In the genomic region with DNA sequence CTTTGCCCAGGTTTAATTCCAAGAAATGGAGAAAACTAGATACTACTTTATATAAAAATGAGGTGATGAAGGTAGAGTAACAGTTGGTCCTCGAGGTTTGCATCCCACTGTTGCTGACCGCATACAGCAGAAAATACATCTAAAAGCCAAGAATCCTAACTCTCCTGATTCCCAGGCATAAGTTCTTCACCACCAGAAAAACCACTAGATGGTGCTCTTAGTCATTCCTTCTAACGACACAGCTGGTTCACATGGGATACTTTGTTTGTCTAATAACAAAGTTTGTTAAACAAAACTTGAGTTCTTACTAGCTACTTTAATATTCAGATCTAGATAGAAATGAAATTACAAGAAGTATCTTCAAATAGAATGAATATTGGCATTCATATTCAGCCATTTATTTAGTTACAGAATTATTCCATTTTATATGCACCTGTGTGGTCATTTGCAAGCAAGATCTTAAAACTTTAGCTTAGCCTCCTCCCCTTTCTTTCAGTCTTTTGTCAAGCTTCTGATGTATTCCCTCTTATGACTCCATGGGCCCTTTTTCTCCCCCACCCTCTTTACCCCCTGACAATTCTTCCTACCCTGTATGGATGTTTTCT, we compare ENCODE assay signal across 8 cellular contexts. TPM values are rescaled to one million over a fixed set of nuclear protein-coding genes. Genes with fewer than 3 reads are reported as not detected.
DNase-seq lines count a peak whose midpoint lies in the region; ATAC-seq and TF ChIP-seq lines count a peak whose summit lies in the region.

No MANE protein-coding gene starts in this region.

- peak; percentile 35 for DNase-seq in GM12865 (ENCODE audit: low read depth)
- peak; percentile 25 for DNase-seq in NCI-H1092 treated with DMSO at 0.1 percent for 48 hours (lab: John Stamatoyannopoulos, UW)
- DNase-seq in MCF 10A (ENCODE audit: unreplicated experiment) = peak; percentile 67
- DNase-seq in medulla oblongata (ENCODE audit: extremely low spot score) = peak; percentile 41
- DNase-seq in ecto neural progenitor cell (ENCODE audit: low spot score) = no peak

- no peaks in the 10 kb centered on the region for H3K36me3 Mint-ChIP-seq in MCF 10A (ENCODE audit: insufficient read depth, unreplicated experiment)

- H3K4me1 Mint-ChIP-seq in MCF 10A (ENCODE audit: insufficient read depth, unreplicated experiment) = peaks cover 7% of the 10 kb centered on the region

- intact Hi-C loops in MCF 10A (cut with micrococcal nuclease) = loop anchor here (1.0 to 10.0 kb wide), 6 partner anchors 33 to 508 kb away; a partner anchor contains a TSS

- no peaks in the 10 kb centered on the region for H3K27me3 Mint-ChIP-seq in MCF 10A (ENCODE audit: insufficient read depth, unreplicated experiment)

- no peak overlapping the region for H3K4me3 Mint-ChIP-seq in MCF 10A (ENCODE audit: unreplicated experiment)

- H3K9me3 Mint-ChIP-seq in MCF 10A (ENCODE audit: unreplicated experiment) = no peaks in the 10 kb centered on the region

- POLR2A ChIA-PET in MCF 10A (lab: Yijun Ruan, JAX) = interaction anchor here (0.7 to 1.0 kb wide), 3 partner anchors 34 to 171 kb away, joined by 3 read pairs; no protein-coding TSS in a partner anchor

- no peak for ATAC-seq in HG03039 (IDR thresholded peaks at IDR 0.05; ENCODE audit: unreplicated experiment)
- ATAC-seq in GM18907 (IDR thresholded peaks at IDR 0.05; ENCODE audit: unreplicated experiment) = no peak
- no peak for ATAC-seq in HG03175 (IDR thresholded peaks at IDR 0.05; ENCODE audit: unreplicated experiment)

- CTCF ChIA-PET in MCF 10A (lab: Yijun Ruan, JAX) = interaction anchor here (0.6 to 5.5 kb wide), 36 partner anchors 9 to 722 kb away, joined by 3 to 56 read pairs (median 6); no protein-coding TSS in a partner anchor

- H3K27ac Mint-ChIP-seq in MCF 10A (ENCODE audit: low read depth, unreplicated experiment) = no peak overlapping the region

- no peak overlapping the region for H3K4me3 ChIP-seq in GM12865 (ENCODE audit: low read depth, low read length)

- no TSS peak for BruUV-seq in MCF 10A (replicated peaks; lab: Mats Ljungman, UMichigan)

- TF ChIP-seq CTCF in GM12865 (IDR thresholded peaks at IDR 0.05; ENCODE audit: insufficient read depth, low read depth, low read length, missing control alignments) (peak; percentile 51), MCF 10A (IDR thresholded peaks at IDR 0.05; ENCODE audit: unreplicated experiment) (peak; percentile 68)

RNA-seq across cellular contexts. Expression of a gene that starts 54.1 kb away (rescaled TPM):
- 0.07 and 0.14 TPM in 2 replicates for total RNA-seq in MCF 10A (2022)
